In genomic region chr2:142869461-142870106, GRCh38 we compare ENCODE assay signal across 14 cellular contexts. TPM values are rescaled to one million over a fixed set of nuclear protein-coding genes. Genes with fewer than 3 reads are reported as not detected.
"Had no signal": no experiment of that assay in that cellular context is flagged by ENCODE, and none has a peak within 500 bp of the region (broad histone marks: within the 10 kb centered on the region; RNA-seq: fewer than 3 reads in every experiment).

No MANE protein-coding gene starts in this region.

- H3K9me3 Mint-ChIP-seq: activated naive CD8-positive, alpha-beta T cell treated with anti-CD3 and anti-CD28 coated beads, Interleukin-2, amount 10 ng/mL, durations not matched to agents 7 days and 5 days; activated T-helper 1 cell treated with anti-CD3 and anti-CD28 coated beads, Interleukin-12 subunit alpha, Interleukin-12 subunit beta, Interleukin-2, Interleukin-4 antibody, amounts not matched to agents 30 ng/mL and 10 ng/mL and 1 ng/mL, durations not matched to agents 14 hours and 24 hours and 36 hours; neural crest cell had no signal

- H3K4me1 Mint-ChIP-seq: neural crest cell had no signal

- H3K27ac Mint-ChIP-seq: activated naive CD8-positive, alpha-beta T cell treated with anti-CD3 and anti-CD28 coated beads, Interleukin-2, amount 10 ng/mL, durations not matched to agents 7 days and 5 days; activated T-helper 1 cell treated with anti-CD3 and anti-CD28 coated beads, Interleukin-12 subunit alpha, Interleukin-12 subunit beta, Interleukin-2, Interleukin-4 antibody, amounts not matched to agents 30 ng/mL and 10 ng/mL and 1 ng/mL, durations not matched to agents 14 hours and 24 hours and 36 hours had no signal

- ATAC-seq: activated CD4-positive, CD25-positive, alpha-beta regulatory T cell treated with anti-CD3 and anti-CD28 coated beads, Interleukin-2, amount 50 U/mL, for 24 hours; gastrocnemius medialis; heart left ventricle had no signal

- DNase-seq: activated CD4-positive, alpha-beta T cell treated with anti-CD3 and anti-CD28 coated beads, Interleukin-2, amount 50 U/mL, for 1 hour; activated CD8-positive, alpha-beta memory T cell treated with anti-CD3 and anti-CD28 coated beads for 24 hours; activated naive CD8-positive, alpha-beta T cell treated with anti-CD3 and anti-CD28 coated beads, Interleukin-2, amount 10 ng/mL, durations not matched to agents 7 days and 5 days; brain microvascular endothelial cell; dermis blood vessel endothelial cell; gastrocnemius medialis; heart left ventricle; spleen; stimulated activated CD4-positive, alpha-beta T cell treated with anti-CD3 and anti-CD28 coated beads, Interleukin-1b, Interleukin-23, amount 100 ng/mL, for 48 hours; stomach had no signal

- H3K36me3 ChIP-seq: brain microvascular endothelial cell, gastrocnemius medialis, heart left ventricle, spleen, stomach, thoracic aorta had no signal

- H3K27me3 ChIP-seq: brain microvascular endothelial cell, gastrocnemius medialis, heart left ventricle, spleen, stomach had no signal

- H3K4me3 Mint-ChIP-seq: activated naive CD8-positive, alpha-beta T cell treated with anti-CD3 and anti-CD28 coated beads, Interleukin-2, amount 10 ng/mL, durations not matched to agents 7 days and 5 days; activated T-helper 1 cell treated with anti-CD3 and anti-CD28 coated beads, Interleukin-12 subunit alpha, Interleukin-12 subunit beta, Interleukin-2, Interleukin-4 antibody, amounts not matched to agents 30 ng/mL and 10 ng/mL and 1 ng/mL, durations not matched to agents 14 hours and 24 hours and 36 hours; neural crest cell had no signal

- H3K36me3 Mint-ChIP-seq: activated naive CD8-positive, alpha-beta T cell treated with anti-CD3 and anti-CD28 coated beads, Interleukin-2, amount 10 ng/mL, durations not matched to agents 7 days and 5 days had no signal

- H3K4me1 ChIP-seq: gastrocnemius medialis had no signal

- H3K27me3 Mint-ChIP-seq: activated naive CD8-positive, alpha-beta T cell treated with anti-CD3 and anti-CD28 coated beads, Interleukin-2, amount 10 ng/mL, durations not matched to agents 7 days and 5 days had no signal

- H3K4me3 ChIP-seq: gastrocnemius medialis, heart left ventricle, spleen, stomach, thoracic aorta had no signal

- H3K9me3 ChIP-seq: gastrocnemius medialis, heart left ventricle, spleen, stomach, thoracic aorta had no signal

- H3K27ac ChIP-seq: brain microvascular endothelial cell, gastrocnemius medialis had no signal

RNA-seq across cellular contexts. Expression of gene KYNU, which starts 7.9 kb away (rescaled TPM):
- total RNA-seq: activated T-helper 1 cell treated with anti-CD3 and anti-CD28 coated beads, Interleukin-12 subunit alpha, Interleukin-12 subunit beta, Interleukin-2, Interleukin-4 antibody, amounts not matched to agents 30 ng/mL and 10 ng/mL and 1 ng/mL, durations not matched to agents 14 hours and 24 hours and 36 hours had no signal
